18 cellular contexts compared by ENCODE assay signal in the genomic region with DNA sequence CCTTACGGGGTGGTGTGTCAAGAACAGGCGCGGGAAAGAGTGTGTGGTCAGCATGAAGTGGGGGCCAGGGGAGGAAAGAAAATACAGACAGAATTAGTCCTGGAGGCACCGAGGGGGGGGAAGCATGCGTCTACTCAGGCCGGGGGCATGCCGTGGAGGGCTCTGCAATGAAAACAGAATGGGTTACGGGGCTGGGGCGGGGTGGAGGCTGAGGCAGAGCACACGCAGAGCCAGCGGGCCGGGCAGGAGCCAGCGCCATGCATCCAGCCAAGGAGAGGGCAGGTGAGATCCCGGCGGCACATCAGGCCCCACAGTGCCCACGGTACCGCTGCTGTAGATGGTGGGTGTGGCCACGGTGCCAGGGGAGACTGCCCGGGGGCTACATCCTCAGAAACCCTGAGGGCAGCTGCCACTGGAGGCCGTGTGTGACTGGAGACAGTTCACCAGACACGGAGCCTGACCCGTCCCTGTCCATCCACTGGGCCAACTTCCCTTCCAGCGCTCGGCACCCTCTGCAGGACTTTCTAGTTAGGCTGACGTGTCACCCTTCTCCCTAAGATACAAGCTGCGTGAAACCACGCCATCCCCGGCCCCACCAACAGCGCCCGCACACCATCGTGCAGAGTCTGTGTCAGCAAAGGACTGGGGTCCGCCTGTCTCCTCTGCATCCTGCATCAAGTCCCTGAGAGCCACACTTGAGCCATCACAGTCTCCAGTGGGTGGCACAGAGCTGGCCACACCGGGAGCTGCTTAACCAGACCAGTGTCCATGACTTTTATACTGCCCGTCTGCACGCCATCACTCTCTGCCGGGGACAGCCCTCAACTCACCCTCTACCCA.
DNase-seq lines count a peak whose midpoint lies in the region; ATAC-seq and TF ChIP-seq lines count a peak whose summit lies in the region.
"Had no signal": no experiment of that assay in that cellular context is flagged by ENCODE, and none has a peak within 500 bp of the region (broad histone marks: within the 10 kb centered on the region; RNA-seq: fewer than 3 reads in every experiment).

No MANE protein-coding gene starts in this region.

- H3K4me3 ChIP-seq in endodermal cell (ENCODE audit: low read length) (no peak overlapping the region), gastroesophageal sphincter (no peak overlapping the region)
- H3K4me3 ChIP-seq: GM12878, SJCRH30 had no signal

- TF ChIP-seq CTCF in H9 (conservative IDR thresholded peaks at IDR 0.05) (no peak), endodermal cell (conservative IDR thresholded peaks at IDR 0.05) (no peak), nephron progenitor cell (IDR thresholded peaks at IDR 0.05) (no peak), gastroesophageal sphincter (IDR thresholded peaks at IDR 0.05) (no peak)

- no peak overlapping the region for H4K5ac ChIP-seq in H9 (ENCODE audit: insufficient read length, low read depth, low read length)

- H3K27ac ChIP-seq in H9 (ENCODE audit: insufficient read length, low read depth, low read length) = no peak overlapping the region
- H3K27ac ChIP-seq in endodermal cell (ENCODE audit: low read depth, low read length) = no peak overlapping the region
- H3K27ac ChIP-seq in gastroesophageal sphincter = no peak overlapping the region
- H3K27ac ChIP-seq: SJCRH30 had no signal

- no peaks in the 10 kb centered on the region for H3K23me2 ChIP-seq in H9 (ENCODE audit: insufficient read length, low read depth, low read length, poor library complexity, severe bottlenecking)

- no peak overlapping the region for H3K4ac ChIP-seq in H9 (ENCODE audit: low read depth, low read length)

- H3K27ac Mint-ChIP-seq in H9 = peak overlapping the region in 2 of 3 experiments; percentile 80 to 81; a peak in 4 of 7 replicates
- H3K27ac Mint-ChIP-seq in endodermal cell = no peak overlapping the region
- peak overlapping the region; percentile 36 for H3K27ac Mint-ChIP-seq in nephron progenitor cell
- no peak overlapping the region for H3K27ac Mint-ChIP-seq in stimulated activated memory B cell treated with anti-CD40 and anti-IgM and Interleukin-4, amounts not matched to agents 10 μg/mL and 1 μg/mL and 100 μg/mL, for 72 hours
- H3K27ac Mint-ChIP-seq: CD4-positive, CD25-positive, alpha-beta regulatory T cell had no signal

- no peaks in the 10 kb centered on the region for H4K20me1 ChIP-seq in H9 (ENCODE audit: control insufficient read depth, insufficient read depth, insufficient read length)

- no peak overlapping the region for H2BK5ac ChIP-seq in H9 (ENCODE audit: insufficient read length, low read length)

- H3K4me1 ChIP-seq in H9 (ENCODE audit: insufficient read depth, low read length) = no peaks in the 10 kb centered on the region
- H3K4me1 ChIP-seq in endodermal cell (ENCODE audit: control insufficient read depth, insufficient read depth, low read length) = no peaks in the 10 kb centered on the region
- H3K4me1 ChIP-seq in gastroesophageal sphincter = no peaks in the 10 kb centered on the region
- H3K4me1 ChIP-seq: SJCRH30 had no signal

- H2AFZ ChIP-seq in H9 (ENCODE audit: low read length) = no peak overlapping the region

- H3K9me3 ChIP-seq in H9 (ENCODE audit: control insufficient read depth, low read depth, low read length) (no peaks in the 10 kb centered on the region), endodermal cell (ENCODE audit: control insufficient read depth, low read length) (no peaks in the 10 kb centered on the region), gastroesophageal sphincter (no peaks in the 10 kb centered on the region)
- H3K9me3 ChIP-seq: SJCRH30 had no signal

- TF ChIP-seq POLR2A in gastroesophageal sphincter (IDR thresholded peaks at IDR 0.05) = no peak

- H2AK5ac ChIP-seq in H9 (ENCODE audit: insufficient read length, low read length) = no peak overlapping the region

- H3K14ac ChIP-seq in H9 (ENCODE audit: insufficient read depth, low read length) = no peak overlapping the region; the same call in 1 of the 2 replicates

- peaks cover 3 to 15% of the 10 kb centered on the region in 2 experiments; a peak in 3 of 4 replicates for H3K4me1 Mint-ChIP-seq in H9
- no peaks in the 10 kb centered on the region for H3K4me1 Mint-ChIP-seq in endodermal cell
- peaks cover 44% of the 10 kb centered on the region for H3K4me1 Mint-ChIP-seq in nephron progenitor cell
- H3K4me1 Mint-ChIP-seq in stimulated activated memory B cell treated with anti-CD40 and anti-IgM and Interleukin-4, amounts not matched to agents 10 μg/mL and 1 μg/mL and 100 μg/mL, for 72 hours = no peaks in the 10 kb centered on the region
- H3K4me1 Mint-ChIP-seq: CD4-positive, CD25-positive, alpha-beta regulatory T cell; IgD-negative memory B cell had no signal

- peak; percentile 14 for ATAC-seq in stimulated activated memory B cell treated with anti-CD40 and anti-IgM and Interleukin-4, amounts not matched to agents 10 μg/mL and 1 μg/mL and 100 μg/mL, for 72 hours
- ATAC-seq in GM21381 (IDR thresholded peaks at IDR 0.05; ENCODE audit: unreplicated experiment) (no peak), gastroesophageal sphincter (no peak)
- ATAC-seq: GM12878 had no signal

- no peaks in the 10 kb centered on the region for H3K9me3 Mint-ChIP-seq in H9
- no peaks in the 10 kb centered on the region for H3K9me3 Mint-ChIP-seq in endodermal cell
- no peaks in the 10 kb centered on the region for H3K9me3 Mint-ChIP-seq in nephron progenitor cell
- H3K9me3 Mint-ChIP-seq in stimulated activated memory B cell treated with anti-CD40 and anti-IgM and Interleukin-4, amounts not matched to agents 10 μg/mL and 1 μg/mL and 100 μg/mL, for 72 hours = no peaks in the 10 kb centered on the region

- H3K27me3 Mint-ChIP-seq in H9 (ENCODE audit: low read depth) (no peaks in the 10 kb centered on the region; the same call in 1 of the 2 replicates), endodermal cell (ENCODE audit: insufficient read depth) (no peaks in the 10 kb centered on the region), nephron progenitor cell (ENCODE audit: low read depth, poor library complexity) (peaks cover 10% of the 10 kb centered on the region)
- H3K27me3 Mint-ChIP-seq in stimulated activated memory B cell treated with anti-CD40 and anti-IgM and Interleukin-4, amounts not matched to agents 10 μg/mL and 1 μg/mL and 100 μg/mL, for 72 hours = no peaks in the 10 kb centered on the region
- H3K27me3 Mint-ChIP-seq: CD4-positive, CD25-positive, alpha-beta regulatory T cell; IgD-negative memory B cell had no signal

- H3K9ac ChIP-seq in H9 (ENCODE audit: extremely low read depth, insufficient read length, low read length) (no peak overlapping the region), endodermal cell (ENCODE audit: extremely low read depth, low read length, poor library complexity, severe bottlenecking) (no peak overlapping the region)

- DNase-seq in H9 (peak; percentile 26), endodermal cell (peak; percentile 45), nephron progenitor cell (no peak), amygdala (lab: John Stamatoyannopoulos, UW) (no peak)
- no peak for DNase-seq in activated effector memory CD4-positive, alpha-beta T cell treated with anti-CD3 and anti-CD28 coated beads, Interleukin-2, amount 50 U/mL, for 16 hours
- DNase-seq: CD4-positive, CD25-positive, alpha-beta regulatory T cell; DMS79; NCI-H1105; NCI-H146; NCI-H2029; NCI-H345; NCI-H524 treated with DMSO at 0.1 percent for 48 hours; SJCRH30 had no signal

- no peak overlapping the region for H2BK120ac ChIP-seq in H9 (ENCODE audit: low read depth, low read length, poor library complexity, severe bottlenecking)

- no peak for TF ChIP-seq EP300 in gastroesophageal sphincter (IDR thresholded peaks at IDR 0.05)

- H2BK20ac ChIP-seq in H9 (ENCODE audit: low read depth, low read length, poor library complexity, severe bottlenecking) = no peak overlapping the region

- no peaks in the 10 kb centered on the region for H3K36me3 Mint-ChIP-seq in H9 (ENCODE audit: insufficient read depth in 1 of 3, low read depth in 3 of 3)
- no peaks in the 10 kb centered on the region for H3K36me3 Mint-ChIP-seq in endodermal cell (ENCODE audit: low read depth)
- H3K36me3 Mint-ChIP-seq in nephron progenitor cell (ENCODE audit: low read depth) = no peaks in the 10 kb centered on the region
- H3K36me3 Mint-ChIP-seq in stimulated activated memory B cell treated with anti-CD40 and anti-IgM and Interleukin-4, amounts not matched to agents 10 μg/mL and 1 μg/mL and 100 μg/mL, for 72 hours = no peaks in the 10 kb centered on the region
- H3K36me3 Mint-ChIP-seq: CD4-positive, CD25-positive, alpha-beta regulatory T cell had no signal

- WGBS in H9 (ENCODE audit: extremely low coverage, insufficient read length, low lambda C conversion rate) = no CpG with 5 or more reads among the region's 36 CpGs
- 93 to 94% methylated on average over 30 to 36 of the region's 36 CpGs for WGBS in endodermal cell (ENCODE audit: insufficient coverage in 1 of 2, insufficient read length in 1 of 2), 2 experiments
- WGBS in gastroesophageal sphincter (ENCODE audit: low coverage in 1 of 2), 2 donors = 85 to 100% methylated on average over 2 to 11 of the region's 36 CpGs

- no peaks in the 10 kb centered on the region for H3K36me3 ChIP-seq in endodermal cell (ENCODE audit: control insufficient read depth, insufficient read depth, low read length)
- H3K36me3 ChIP-seq in gastroesophageal sphincter = no peaks in the 10 kb centered on the region
- H3K36me3 ChIP-seq: SJCRH30 had no signal

- no peaks in the 10 kb centered on the region for H3K79me2 ChIP-seq in H9 (ENCODE audit: insufficient read depth, low read length)

- no peak overlapping the region for H3K18ac ChIP-seq in H9 (ENCODE audit: insufficient read length, low read depth, low read length)

- H3K4me3 Mint-ChIP-seq in H9 (no peak overlapping the region), endodermal cell (no peak overlapping the region), nephron progenitor cell (no peak overlapping the region)
- no peak overlapping the region for H3K4me3 Mint-ChIP-seq in stimulated activated memory B cell treated with anti-CD40 and anti-IgM and Interleukin-4, amounts not matched to agents 10 μg/mL and 1 μg/mL and 100 μg/mL, for 72 hours
- H3K4me3 Mint-ChIP-seq: CD4-positive, CD25-positive, alpha-beta regulatory T cell; IgD-negative memory B cell had no signal

- H4K91ac ChIP-seq in H9 (ENCODE audit: insufficient read length, low read depth, low read length) = no peak overlapping the region

- H3K79me1 ChIP-seq in H9 (ENCODE audit: insufficient read depth, low read depth, low read length, poor library complexity, severe bottlenecking) = no peaks in the 10 kb centered on the region

- no peak overlapping the region for H2BK15ac ChIP-seq in H9 (ENCODE audit: low read depth, low read length)

- no peak overlapping the region for H2BK12ac ChIP-seq in H9 (ENCODE audit: insufficient read length, low read depth, low read length)

- H3K27me3 ChIP-seq in H9 (ENCODE audit: insufficient read depth, low read length) (no peaks in the 10 kb centered on the region), endodermal cell (ENCODE audit: control insufficient read depth, insufficient read depth, low read length, poor library complexity, severe bottlenecking) (no peaks in the 10 kb centered on the region), gastroesophageal sphincter (no peaks in the 10 kb centered on the region)

- H3K56ac ChIP-seq in H9 (ENCODE audit: insufficient read length, low read depth, low read length) = no peak overlapping the region

- H3K23ac ChIP-seq in H9 (ENCODE audit: insufficient read length, low read depth, low read length) = no peak overlapping the region

- H4K8ac ChIP-seq in H9 (replicated peaks; ENCODE audit: insufficient read length, low read depth, low read length) = no peak overlapping the region

- H3K4me2 ChIP-seq in H9 (ENCODE audit: insufficient read depth, insufficient read length, low read length) = no peak overlapping the region

- H3T11ph ChIP-seq in H9 (ENCODE audit: low read length) = no peak overlapping the region

Comparison
In these comparisons a context has a peak if more than half of its experiments do, and no peak if none do; other contexts are left out.
1. DNase-seq: peak in H9 (single experiment) and endodermal cell (single experiment); none in nephron progenitor cell (single experiment), activated effector memory CD4-positive, alpha-beta T cell treated with anti-CD3 and anti-CD28 coated beads, Interleukin-2, amount 50 U/mL, for 16 hours (single experiment) and amygdala (0 of 56).
2. H3K27ac Mint-ChIP-seq: peak in H9 (2 of 3) and nephron progenitor cell (single experiment); none in endodermal cell (single experiment) and stimulated activated memory B cell treated with anti-CD40 and anti-IgM and Interleukin-4, amounts not matched to agents 10 μg/mL and 1 μg/mL and 100 μg/mL, for 72 hours (single experiment).